1 cellular context compared by ENCODE assay signal in the genomic region with DNA sequence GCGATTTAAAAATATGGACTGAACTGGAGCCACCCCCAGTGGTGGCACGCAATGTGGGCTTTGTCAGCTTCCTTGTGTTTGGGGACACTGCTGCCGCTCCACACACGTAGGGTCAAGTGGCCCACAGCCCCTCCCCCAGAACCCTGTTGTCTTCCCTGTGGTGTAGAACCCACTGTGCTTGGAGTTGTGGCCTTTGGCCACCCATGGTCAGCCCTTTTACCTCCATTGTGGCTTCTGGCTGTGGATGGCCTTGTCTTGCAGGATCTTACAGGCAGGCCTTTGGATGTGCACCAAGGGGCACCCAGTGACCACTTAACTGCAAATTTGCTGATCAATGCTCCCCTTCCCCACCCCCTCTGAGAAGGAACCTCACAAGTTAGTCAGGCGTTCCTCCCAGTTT.
TF ChIP-seq lines count a peak whose summit lies in the region.

No MANE protein-coding gene starts in this region.

TF ChIP-seq in GM23338, 12 proteins besides CTCF, POLR2A, EP300 and RAD21 (continued from another document):
- TF ChIP-seq EZH2phosphoT487 (IDR thresholded peaks at IDR 0.05; ENCODE audit: unreplicated experiment) (no peak), STAT1 (IDR thresholded peaks at IDR 0.05; ENCODE audit: unreplicated experiment) (no peak), EZH2 (IDR thresholded peaks at IDR 0.05; ENCODE audit: low read depth, unreplicated experiment) (no peak), ZNF331 (CRISPR knock-in tag; IDR thresholded peaks at IDR 0.05; ENCODE audit: low read depth) (no peak), ZNF114 (CRISPR knock-in tag; IDR thresholded peaks at IDR 0.05) (no peak), CREB1 (CRISPR knock-in tag; IDR thresholded peaks at IDR 0.05; ENCODE audit: low read depth) (no peak), NANOG (IDR thresholded peaks at IDR 0.05; ENCODE audit: borderline replicate concordance) (no peak), JUNB (IDR thresholded peaks at IDR 0.05; ENCODE audit: unreplicated experiment) (no peak)
- TF ChIP-seq, protein P1, sequence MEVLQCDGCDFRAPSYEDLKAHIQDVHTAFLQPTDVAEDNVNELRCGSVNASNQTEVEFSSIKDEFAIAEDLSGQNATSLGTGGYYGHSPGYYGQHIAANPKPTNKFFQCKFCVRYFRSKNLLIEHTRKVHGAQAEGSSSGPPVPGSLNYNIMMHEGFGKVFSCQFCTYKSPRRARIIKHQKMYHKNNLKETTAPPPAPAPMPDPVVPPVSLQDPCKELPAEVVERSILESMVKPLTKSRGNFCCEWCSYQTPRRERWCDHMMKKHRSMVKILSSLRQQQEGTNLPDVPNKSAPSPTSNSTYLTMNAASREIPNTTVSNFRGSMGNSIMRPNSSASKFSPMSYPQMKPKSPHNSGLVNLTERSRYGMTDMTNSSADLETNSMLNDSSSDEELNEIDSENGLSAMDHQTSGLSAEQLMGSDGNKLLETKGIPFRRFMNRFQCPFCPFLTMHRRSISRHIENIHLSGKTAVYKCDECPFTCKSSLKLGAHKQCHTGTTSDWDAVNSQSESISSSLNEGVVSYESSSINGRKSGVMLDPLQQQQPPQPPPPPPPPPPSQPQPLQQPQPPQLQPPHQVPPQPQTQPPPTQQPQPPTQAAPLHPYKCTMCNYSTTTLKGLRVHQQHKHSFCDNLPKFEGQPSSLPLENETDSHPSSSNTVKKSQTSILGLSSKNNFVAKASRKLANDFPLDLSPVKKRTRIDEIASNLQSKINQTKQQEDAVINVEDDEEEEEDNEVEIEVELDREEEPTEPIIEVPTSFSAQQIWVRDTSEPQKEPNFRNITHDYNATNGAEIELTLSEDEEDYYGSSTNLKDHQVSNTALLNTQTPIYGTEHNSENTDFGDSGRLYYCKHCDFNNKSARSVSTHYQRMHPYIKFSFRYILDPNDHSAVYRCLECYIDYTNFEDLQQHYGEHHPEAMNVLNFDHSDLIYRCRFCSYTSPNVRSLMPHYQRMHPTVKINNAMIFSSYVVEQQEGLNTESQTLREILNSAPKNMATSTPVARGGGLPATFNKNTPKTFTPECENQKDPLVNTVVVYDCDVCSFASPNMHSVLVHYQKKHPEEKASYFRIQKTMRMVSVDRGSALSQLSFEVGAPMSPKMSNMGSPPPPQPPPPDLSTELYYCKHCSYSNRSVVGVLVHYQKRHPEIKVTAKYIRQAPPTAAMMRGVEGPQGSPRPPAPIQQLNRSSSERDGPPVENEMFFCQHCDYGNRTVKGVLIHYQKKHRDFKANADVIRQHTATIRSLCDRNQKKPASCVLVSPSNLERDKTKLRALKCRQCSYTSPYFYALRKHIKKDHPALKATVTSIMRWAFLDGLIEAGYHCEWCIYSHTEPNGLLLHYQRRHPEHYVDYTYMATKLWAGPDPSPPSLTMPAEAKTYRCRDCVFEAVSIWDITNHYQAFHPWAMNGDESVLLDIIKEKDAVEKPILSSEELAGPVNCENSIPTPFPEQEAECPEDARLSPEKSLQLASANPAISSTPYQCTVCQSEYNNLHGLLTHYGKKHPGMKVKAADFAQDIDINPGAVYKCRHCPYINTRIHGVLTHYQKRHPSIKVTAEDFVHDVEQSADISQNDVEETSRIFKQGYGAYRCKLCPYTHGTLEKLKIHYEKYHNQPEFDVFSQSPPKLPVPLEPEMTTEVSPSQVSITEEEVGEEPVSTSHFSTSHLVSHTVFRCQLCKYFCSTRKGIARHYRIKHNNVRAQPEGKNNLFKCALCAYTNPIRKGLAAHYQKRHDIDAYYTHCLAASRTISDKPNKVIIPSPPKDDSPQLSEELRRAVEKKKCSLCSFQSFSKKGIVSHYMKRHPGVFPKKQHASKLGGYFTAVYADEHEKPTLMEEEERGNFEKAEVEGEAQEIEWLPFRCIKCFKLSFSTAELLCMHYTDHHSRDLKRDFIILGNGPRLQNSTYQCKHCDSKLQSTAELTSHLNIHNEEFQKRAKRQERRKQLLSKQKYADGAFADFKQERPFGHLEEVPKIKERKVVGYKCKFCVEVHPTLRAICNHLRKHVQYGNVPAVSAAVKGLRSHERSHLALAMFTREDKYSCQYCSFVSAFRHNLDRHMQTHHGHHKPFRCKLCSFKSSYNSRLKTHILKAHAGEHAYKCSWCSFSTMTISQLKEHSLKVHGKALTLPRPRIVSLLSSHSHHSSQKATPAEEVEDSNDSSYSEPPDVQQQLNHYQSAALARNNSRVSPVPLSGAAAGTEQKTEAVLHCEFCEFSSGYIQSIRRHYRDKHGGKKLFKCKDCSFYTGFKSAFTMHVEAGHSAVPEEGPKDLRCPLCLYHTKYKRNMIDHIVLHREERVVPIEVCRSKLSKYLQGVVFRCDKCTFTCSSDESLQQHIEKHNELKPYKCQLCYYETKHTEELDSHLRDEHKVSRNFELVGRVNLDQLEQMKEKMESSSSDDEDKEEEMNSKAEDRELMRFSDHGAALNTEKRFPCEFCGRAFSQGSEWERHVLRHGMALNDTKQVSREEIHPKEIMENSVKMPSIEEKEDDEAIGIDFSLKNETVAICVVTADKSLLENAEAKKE (CRISPR knock-in tag; IDR thresholded peaks at IDR 0.05) = no peak
- TF ChIP-seq, protein P2, sequence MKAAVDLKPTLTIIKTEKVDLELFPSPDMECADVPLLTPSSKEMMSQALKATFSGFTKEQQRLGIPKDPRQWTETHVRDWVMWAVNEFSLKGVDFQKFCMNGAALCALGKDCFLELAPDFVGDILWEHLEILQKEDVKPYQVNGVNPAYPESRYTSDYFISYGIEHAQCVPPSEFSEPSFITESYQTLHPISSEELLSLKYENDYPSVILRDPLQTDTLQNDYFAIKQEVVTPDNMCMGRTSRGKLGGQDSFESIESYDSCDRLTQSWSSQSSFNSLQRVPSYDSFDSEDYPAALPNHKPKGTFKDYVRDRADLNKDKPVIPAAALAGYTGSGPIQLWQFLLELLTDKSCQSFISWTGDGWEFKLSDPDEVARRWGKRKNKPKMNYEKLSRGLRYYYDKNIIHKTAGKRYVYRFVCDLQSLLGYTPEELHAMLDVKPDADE (IDR thresholded peaks at IDR 0.05) = no peak
- TF ChIP-seq, protein P3, sequence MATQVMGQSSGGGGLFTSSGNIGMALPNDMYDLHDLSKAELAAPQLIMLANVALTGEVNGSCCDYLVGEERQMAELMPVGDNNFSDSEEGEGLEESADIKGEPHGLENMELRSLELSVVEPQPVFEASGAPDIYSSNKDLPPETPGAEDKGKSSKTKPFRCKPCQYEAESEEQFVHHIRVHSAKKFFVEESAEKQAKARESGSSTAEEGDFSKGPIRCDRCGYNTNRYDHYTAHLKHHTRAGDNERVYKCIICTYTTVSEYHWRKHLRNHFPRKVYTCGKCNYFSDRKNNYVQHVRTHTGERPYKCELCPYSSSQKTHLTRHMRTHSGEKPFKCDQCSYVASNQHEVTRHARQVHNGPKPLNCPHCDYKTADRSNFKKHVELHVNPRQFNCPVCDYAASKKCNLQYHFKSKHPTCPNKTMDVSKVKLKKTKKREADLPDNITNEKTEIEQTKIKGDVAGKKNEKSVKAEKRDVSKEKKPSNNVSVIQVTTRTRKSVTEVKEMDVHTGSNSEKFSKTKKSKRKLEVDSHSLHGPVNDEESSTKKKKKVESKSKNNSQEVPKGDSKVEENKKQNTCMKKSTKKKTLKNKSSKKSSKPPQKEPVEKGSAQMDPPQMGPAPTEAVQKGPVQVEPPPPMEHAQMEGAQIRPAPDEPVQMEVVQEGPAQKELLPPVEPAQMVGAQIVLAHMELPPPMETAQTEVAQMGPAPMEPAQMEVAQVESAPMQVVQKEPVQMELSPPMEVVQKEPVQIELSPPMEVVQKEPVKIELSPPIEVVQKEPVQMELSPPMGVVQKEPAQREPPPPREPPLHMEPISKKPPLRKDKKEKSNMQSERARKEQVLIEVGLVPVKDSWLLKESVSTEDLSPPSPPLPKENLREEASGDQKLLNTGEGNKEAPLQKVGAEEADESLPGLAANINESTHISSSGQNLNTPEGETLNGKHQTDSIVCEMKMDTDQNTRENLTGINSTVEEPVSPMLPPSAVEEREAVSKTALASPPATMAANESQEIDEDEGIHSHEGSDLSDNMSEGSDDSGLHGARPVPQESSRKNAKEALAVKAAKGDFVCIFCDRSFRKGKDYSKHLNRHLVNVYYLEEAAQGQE (IDR thresholded peaks at IDR 0.05; ENCODE audit: unreplicated experiment) = no peak
